19 cellular contexts compared by ENCODE assay signal in genomic region chr20:63690898-63691710, GRCh38. TPM values are rescaled to one million over a fixed set of nuclear protein-coding genes. Genes with fewer than 3 reads are reported as not detected.
A peak's percentile ranks its signal among the peaks of the same experiment; 100 is the strongest.
DNase-seq lines count a peak whose midpoint lies in the region; ATAC-seq and TF ChIP-seq lines count a peak whose summit lies in the region.
"Had no signal": no experiment of that assay in that cellular context is flagged by ENCODE, and none has a peak within 500 bp of the region (broad histone marks: within the 10 kb centered on the region; RNA-seq: fewer than 3 reads in every experiment).

No MANE protein-coding gene starts in this region.

- H3K36me3 ChIP-seq in HCT116 (ENCODE audit: control insufficient read depth in 1 of 2, insufficient read depth in 2 of 2, low read length in 2 of 2) (peaks cover 0 to 10% of the 10 kb centered on the region in 2 experiments; a peak in 1 of 4 replicates), smooth muscle cell (ENCODE audit: low read depth) (no peaks in the 10 kb centered on the region)

- H3K27ac Mint-ChIP-seq in effector memory CD8-positive, alpha-beta T cell, result peak overlapping the region; percentile 8 to 22
- peak overlapping the region; percentile 56 for H3K27ac Mint-ChIP-seq in osteocyte (ENCODE audit: unreplicated experiment)
- H3K27ac Mint-ChIP-seq: CD4-positive, alpha-beta memory T cell had no signal

- H3K4me1 Mint-ChIP-seq in effector memory CD8-positive, alpha-beta T cell (ENCODE audit: low read depth in 2 of 2), result peaks cover 0 to 7% of the 10 kb centered on the region in 2 donors
- H3K4me1 Mint-ChIP-seq in osteocyte (ENCODE audit: unreplicated experiment), result peaks cover 32% of the 10 kb centered on the region

- TF ChIP-seq CTCF in HCT116 (IDR thresholded peaks at IDR 0.05 in 2 of 3, conservative IDR thresholded peaks at IDR 0.05 in 1 of 3; ENCODE audit: borderline replicate concordance in 1 of 3, insufficient read depth in 1 of 3, low read depth in 2 of 3, low read length in 2 of 3), result no peak
- no peak for TF ChIP-seq CTCF in osteocyte (IDR thresholded peaks at IDR 0.05)
- no peak for TF ChIP-seq CTCF in smooth muscle cell (IDR thresholded peaks at IDR 0.05; ENCODE audit: borderline replicate concordance, insufficient read depth, poor library complexity, severe bottlenecking)

- H3K9me2 ChIP-seq in HCT116 (ENCODE audit: insufficient read depth), result no peaks in the 10 kb centered on the region

- intact Hi-C loops in HCT116 (cut with micrococcal nuclease), result no loop called here

- H3K27me3 ChIP-seq in HCT116 (ENCODE audit: insufficient read depth, low read length), result no peaks in the 10 kb centered on the region
- no peaks in the 10 kb centered on the region for H3K27me3 ChIP-seq in smooth muscle cell (ENCODE audit: low read depth)

- TF ChIP-seq RAD21 in HCT116 (IDR thresholded peaks at IDR 0.05; ENCODE audit: low read depth), result no peak

- H3K9ac ChIP-seq in HCT116 (ENCODE audit: low read length), result no peak overlapping the region
- no peak overlapping the region for H3K9ac ChIP-seq in smooth muscle cell (ENCODE audit: low read depth)

- peaks cover 37% of the 10 kb centered on the region for H3K36me3 Mint-ChIP-seq in effector memory CD8-positive, alpha-beta T cell (ENCODE audit: insufficient read depth)
- H3K36me3 Mint-ChIP-seq in osteocyte (ENCODE audit: unreplicated experiment), result no peaks in the 10 kb centered on the region

- H4K20me1 ChIP-seq in HCT116 (ENCODE audit: insufficient read depth) (no peaks in the 10 kb centered on the region), smooth muscle cell (ENCODE audit: low read depth) (no peaks in the 10 kb centered on the region)

- DNase-seq in DMS 273 (lab: John Stamatoyannopoulos, UW; ENCODE audit: unreplicated experiment) (peak; percentile 44), DMS 273 treated with DMSO at 0.1 percent for 48 hours (lab: John Stamatoyannopoulos, UW) (no peak), HCT116 (ENCODE audit: low read depth, low spot score) (no peak), osteocyte (ENCODE audit: extremely low spot score, unreplicated experiment) (no peak), smooth muscle cell (lab: John Stamatoyannopoulos, UW; ENCODE audit: unreplicated experiment) (no peak), amniotic stem cell (lab: John Stamatoyannopoulos, UW) (no peak)
- DNase-seq in effector memory CD8-positive, alpha-beta T cell, result no peak
- no peak for DNase-seq in central memory CD4-positive, alpha-beta T cell
- DNase-seq: activated CD8-positive, alpha-beta memory T cell treated with anti-CD3 and anti-CD28 coated beads for 24 hours; activated naive CD4-positive, alpha-beta T cell treated with Interleukin-2 at 50 U/mL for 16 hours; CD4-positive, alpha-beta memory T cell; NCI-H187 treated with DMSO at 0.1 percent for 48 hours; NCI-H748 treated with DMSO at 0.1 percent for 48 hours; SHP77 treated with DMSO at 0.1 percent for 48 hours; stimulated activated naive CD8-positive, alpha-beta T cell treated with anti-CD3 and anti-CD28 coated beads, Interleukin-15, amount 100 ng/mL, for 72 hours had no signal

- TF ChIP-seq POLR2A in HCT116 (IDR thresholded peaks at IDR 0.05; ENCODE audit: borderline replicate concordance, extremely low read depth, insufficient read depth, insufficient read length), result no peak

- CTCF ChIA-PET in HCT116 (lab: Charles Lee), result no interaction called here

- H3K4me3 ChIP-seq in HCT116 (replicated peaks in 1 of 2; ENCODE audit: low read depth in 1 of 2, low read length in 2 of 2) (no peak overlapping the region), smooth muscle cell (no peak overlapping the region)

- WGBS in smooth muscle cell (ENCODE audit: low lambda C conversion rate), result 94% methylated on average over 22 of the region's 24 CpGs

- ATAC-seq in HCT116, result no peak
- no peak for ATAC-seq in effector memory CD8-positive, alpha-beta T cell (replicated peaks)
- ATAC-seq: sciatic nerve had no signal

- H3K79me2 ChIP-seq in HCT116 (ENCODE audit: insufficient read depth, low read length) (no peaks in the 10 kb centered on the region; the same call in 1 of the 2 replicates), smooth muscle cell (ENCODE audit: low read depth) (no peaks in the 10 kb centered on the region)

- H3F3A ChIP-seq in smooth muscle cell (ENCODE audit: low read depth), result no peaks in the 10 kb centered on the region

- no peak overlapping the region for H3K4me2 ChIP-seq in HCT116 (ENCODE audit: low read length)
- no peak overlapping the region for H3K4me2 ChIP-seq in smooth muscle cell

- H3K27ac ChIP-seq in HCT116 (ENCODE audit: low read depth, low read length) (peak overlapping the region; percentile 59; the same call in 1 of the 2 replicates), smooth muscle cell (ENCODE audit: low read depth) (no peak overlapping the region)
- H3K27ac ChIP-seq: HL-60 had no signal

- POLR2A ChIA-PET in HCT116 (lab: Charles Lee), result interaction anchor here (1.8 kb wide), 1 partner anchor 9 kb away, joined by 7 read pairs; no protein-coding TSS in a partner anchor

- no TSS peak for BruUV-seq in HCT116 (replicated peaks; lab: Mats Ljungman, UMichigan)

- no peak overlapping the region for H3K4me3 Mint-ChIP-seq in effector memory CD8-positive, alpha-beta T cell
- no peak overlapping the region for H3K4me3 Mint-ChIP-seq in osteocyte (ENCODE audit: unreplicated experiment)
- H3K4me3 Mint-ChIP-seq: CD4-positive, alpha-beta memory T cell had no signal

- H3K9me3 Mint-ChIP-seq in effector memory CD8-positive, alpha-beta T cell, result no peaks in the 10 kb centered on the region
- H3K9me3 Mint-ChIP-seq in osteocyte (ENCODE audit: unreplicated experiment), result no peaks in the 10 kb centered on the region
- H3K9me3 Mint-ChIP-seq: stimulated activated naive CD8-positive, alpha-beta T cell treated with anti-CD3 and anti-CD28 coated beads, Interleukin-15, amount 100 ng/mL, for 72 hours had no signal

- H3K4me1 ChIP-seq in HCT116 (ENCODE audit: control insufficient read depth in 1 of 2, insufficient read depth in 2 of 2, low read length in 2 of 2), result peaks cover 25 to 65% of the 10 kb centered on the region in 2 experiments
- H3K4me1 ChIP-seq in smooth muscle cell (ENCODE audit: low read depth), result no peaks in the 10 kb centered on the region

- H3K27me3 Mint-ChIP-seq in effector memory CD8-positive, alpha-beta T cell, result no peaks in the 10 kb centered on the region
- H3K27me3 Mint-ChIP-seq in osteocyte (ENCODE audit: unreplicated experiment), result no peaks in the 10 kb centered on the region
- H3K27me3 Mint-ChIP-seq: CD4-positive, alpha-beta memory T cell; stimulated activated naive CD8-positive, alpha-beta T cell treated with anti-CD3 and anti-CD28 coated beads, Interleukin-15, amount 100 ng/mL, for 72 hours had no signal

- RAD21 ChIA-PET in HCT116 (lab: Charles Lee; ENCODE audit: low non-redundant PET in 1 of 2, low total read pairs in 2 of 2, uncharacterized antibody in 2 of 2, unreplicated experiment in 2 of 2), result no interaction called here

- H2AFZ ChIP-seq in HCT116 (ENCODE audit: low read depth, low read length, poor library complexity, severe bottlenecking) (no peak overlapping the region), smooth muscle cell (ENCODE audit: low read depth) (no peak overlapping the region)

- H3K9me3 ChIP-seq in HCT116 (ENCODE audit: control insufficient read depth in 1 of 2, insufficient read depth in 1 of 2, low read depth in 1 of 2, low read length in 2 of 2) (no peaks in the 10 kb centered on the region), smooth muscle cell (replicated peaks; ENCODE audit: low read depth) (no peaks in the 10 kb centered on the region)

TF ChIP-seq in HCT116, 20 proteins besides CTCF, POLR2A, EP300 and RAD21:
- TF ChIP-seq FOSL1 (IDR thresholded peaks at IDR 0.05; ENCODE audit: low read depth) (no peak), POLR2AphosphoS5 (IDR thresholded peaks at IDR 0.05; ENCODE audit: low read depth, low read length) (peak; percentile 18), CBX3 (IDR thresholded peaks at IDR 0.05; ENCODE audit: low read depth) (no peak), SRF (IDR thresholded peaks at IDR 0.05; ENCODE audit: low read depth) (no peak), EZH2phosphoT487 (IDR thresholded peaks at IDR 0.05; ENCODE audit: borderline replicate concordance) (no peak)
TF ChIP-seq in HCT116: peak in this region for 1.

RNA-seq across cellular contexts. Expression of gene TNFRSF6B, which starts 5.3 kb away (rescaled TPM):
- total RNA-seq in HCT116 (2021; ENCODE audit: unreplicated experiment), result 147 TPM
- 342 and 380 TPM in 2 replicates for polyA plus RNA-seq in HCT116 (2012)
- 0.84 and 2.3 TPM in 2 replicates for total RNA-seq in osteocyte
- total RNA-seq in smooth muscle cell, result 9.2 and 13.1 TPM in 2 replicates
- polyA plus RNA-seq in smooth muscle cell, result 13.1 and 17.1 TPM in 2 replicates
- total RNA-seq: CD4-positive, alpha-beta memory T cell; G401; H1 had no signal
- polyA plus RNA-seq: CD4-positive, alpha-beta memory T cell had no signal

RNA-seq across cellular contexts. Expression of gene ARFRP1, which starts 16.7 kb away (rescaled TPM):
- 53.7 TPM for total RNA-seq in HCT116 (2021; ENCODE audit: unreplicated experiment)
- 36.3 and 39.8 TPM in 2 replicates for polyA plus RNA-seq in HCT116 (2012)
- total RNA-seq in osteocyte, result 46.1 and 46.7 TPM in 2 replicates
- total RNA-seq in smooth muscle cell, result 11.8 and 27.4 TPM in 2 replicates
- polyA plus RNA-seq in smooth muscle cell, result 42.3 and 51.9 TPM in 2 replicates

RNA-seq across cellular contexts. Expression of gene ZGPAT, which starts 16.7 kb away (rescaled TPM):
- total RNA-seq in HCT116 (2021; ENCODE audit: unreplicated experiment) (30.6 TPM), osteocyte (24.3 and 28.0 TPM in 2 replicates), smooth muscle cell (8.3 and 13.8 TPM in 2 replicates)
- 18.5 and 21.0 TPM in 2 replicates for polyA plus RNA-seq in HCT116 (2012)
- polyA plus RNA-seq in smooth muscle cell, result 32.3 and 36.2 TPM in 2 replicates

RNA-seq across cellular contexts. Expression of gene RTEL1, which starts 33.0 kb away (rescaled TPM):
- total RNA-seq in HCT116 (2021; ENCODE audit: unreplicated experiment) (58.0 TPM), osteocyte (34.1 and 35.5 TPM in 2 replicates), smooth muscle cell (14.2 and 33.0 TPM in 2 replicates)
- 24.9 and 26.1 TPM in 2 replicates for polyA plus RNA-seq in HCT116 (2012)
- 10.4 and 12.2 TPM in 2 replicates for polyA plus RNA-seq in smooth muscle cell

RNA-seq across cellular contexts. Expression of gene STMN3, which starts 37.9 kb away (rescaled TPM):
- total RNA-seq in HCT116 (2021; ENCODE audit: unreplicated experiment), result 138 TPM
- 76.1 and 97.1 TPM in 2 replicates for polyA plus RNA-seq in HCT116 (2012)
- 32.0 and 33.2 TPM in 2 replicates for total RNA-seq in osteocyte
- total RNA-seq in smooth muscle cell, result 4.8 and 6.9 TPM in 2 replicates
- 10.8 and 12.1 TPM in 2 replicates for polyA plus RNA-seq in smooth muscle cell

Comparison
In these comparisons a context has a peak if more than half of its experiments do, and no peak if none do; other contexts are left out.
1. RNA of gene TNFRSF6B, which starts 5.3 kb away (total RNA-seq): 147 TPM in HCT116 (single experiment); 9.2 to 13.1 TPM in smooth muscle cell and 0.84 to 2.3 TPM in osteocyte; every median in the first group is over 10 times any median in the second.